Comparison of ENCODE assay signal across 1 cellular context in genomic region chr11:65418681-65419459, GRCh38.
A peak's percentile ranks its signal among the peaks of the same experiment; 100 is the strongest.
TF ChIP-seq lines count a peak whose summit lies in the region.

No MANE protein-coding gene starts in this region.

TF ChIP-seq in HepG2, 621 proteins besides CTCF, POLR2A, EP300 and RAD21 (continued from another document and continues in another):
- TF ChIP-seq, protein P1, sequence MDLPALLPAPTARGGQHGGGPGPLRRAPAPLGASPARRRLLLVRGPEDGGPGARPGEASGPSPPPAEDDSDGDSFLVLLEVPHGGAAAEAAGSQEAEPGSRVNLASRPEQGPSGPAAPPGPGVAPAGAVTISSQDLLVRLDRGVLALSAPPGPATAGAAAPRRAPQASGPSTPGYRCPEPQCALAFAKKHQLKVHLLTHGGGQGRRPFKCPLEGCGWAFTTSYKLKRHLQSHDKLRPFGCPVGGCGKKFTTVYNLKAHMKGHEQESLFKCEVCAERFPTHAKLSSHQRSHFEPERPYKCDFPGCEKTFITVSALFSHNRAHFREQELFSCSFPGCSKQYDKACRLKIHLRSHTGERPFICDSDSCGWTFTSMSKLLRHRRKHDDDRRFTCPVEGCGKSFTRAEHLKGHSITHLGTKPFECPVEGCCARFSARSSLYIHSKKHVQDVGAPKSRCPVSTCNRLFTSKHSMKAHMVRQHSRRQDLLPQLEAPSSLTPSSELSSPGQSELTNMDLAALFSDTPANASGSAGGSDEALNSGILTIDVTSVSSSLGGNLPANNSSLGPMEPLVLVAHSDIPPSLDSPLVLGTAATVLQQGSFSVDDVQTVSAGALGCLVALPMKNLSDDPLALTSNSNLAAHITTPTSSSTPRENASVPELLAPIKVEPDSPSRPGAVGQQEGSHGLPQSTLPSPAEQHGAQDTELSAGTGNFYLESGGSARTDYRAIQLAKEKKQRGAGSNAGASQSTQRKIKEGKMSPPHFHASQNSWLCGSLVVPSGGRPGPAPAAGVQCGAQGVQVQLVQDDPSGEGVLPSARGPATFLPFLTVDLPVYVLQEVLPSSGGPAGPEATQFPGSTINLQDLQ (CRISPR knock-in tag; IDR thresholded peaks at IDR 0.05), result peak; percentile 59; the same call in 1 of the 2 replicates
- peak; percentile 91 for TF ChIP-seq IRF9 (CRISPR knock-in tag; IDR thresholded peaks at IDR 0.05; ENCODE audit: borderline replicate concordance)
- TF ChIP-seq ZBTB1 (CRISPR knock-in tag; IDR thresholded peaks at IDR 0.05; ENCODE audit: borderline replicate concordance), result no peak
- no peak for TF ChIP-seq RARG (CRISPR knock-in tag; IDR thresholded peaks at IDR 0.05; ENCODE audit: low read depth)
- peak; percentile 46 for TF ChIP-seq FOXA1 (IDR thresholded peaks at IDR 0.05)
- peak; percentile 87 for TF ChIP-seq FOXA1 (CRISPR knock-in tag; IDR thresholded peaks at IDR 0.05)
- peak; percentile 97 for TF ChIP-seq SAP130 (CRISPR knock-in tag; IDR thresholded peaks at IDR 0.05; ENCODE audit: low read depth)
- TF ChIP-seq ZNF670 (CRISPR knock-in tag; IDR thresholded peaks at IDR 0.05; ENCODE audit: borderline replicate concordance), result peak; percentile 96
- TF ChIP-seq MIXL1 (CRISPR knock-in tag; IDR thresholded peaks at IDR 0.05), result peak; percentile 82
- no peak for TF ChIP-seq ZNF20 (CRISPR knock-in tag; IDR thresholded peaks at IDR 0.05)
- no peak for TF ChIP-seq ZFP62 (CRISPR knock-in tag; IDR thresholded peaks at IDR 0.05)
- TF ChIP-seq SOX6 (IDR thresholded peaks at IDR 0.05), result no peak
- TF ChIP-seq SOX6 (CRISPR knock-in tag; IDR thresholded peaks at IDR 0.05), result peak; percentile 98
- peak; percentile 88 for TF ChIP-seq SALL2 (CRISPR knock-in tag; IDR thresholded peaks at IDR 0.05)
- 0 out of 2 replicates have a peak, but pooled peaks have one; percentile 25 for TF ChIP-seq KIAA2018 (CRISPR knock-in tag; IDR thresholded peaks at IDR 0.05; ENCODE audit: borderline replicate concordance)
- TF ChIP-seq ZNF816 (CRISPR knock-in tag; IDR thresholded peaks at IDR 0.05; ENCODE audit: borderline replicate concordance), result peak; percentile 13
- peak; percentile 83; the same call in 1 of the 2 replicates for TF ChIP-seq ZNF749 (CRISPR knock-in tag; IDR thresholded peaks at IDR 0.05; ENCODE audit: borderline replicate concordance)
- no peak for TF ChIP-seq STAT5B (CRISPR knock-in tag; IDR thresholded peaks at IDR 0.05)
- TF ChIP-seq ZNF30 (CRISPR knock-in tag; IDR thresholded peaks at IDR 0.05), result no peak
- TF ChIP-seq KDM4B (CRISPR knock-in tag; IDR thresholded peaks at IDR 0.05), result peak; percentile 82; the same call in 1 of the 2 replicates
- TF ChIP-seq PAWR (CRISPR knock-in tag; IDR thresholded peaks at IDR 0.05; ENCODE audit: borderline replicate concordance), result no peak
- peak; percentile 89; the same call in 1 of the 2 replicates for TF ChIP-seq ZNF703 (CRISPR knock-in tag; IDR thresholded peaks at IDR 0.05; ENCODE audit: borderline replicate concordance)
- peak; percentile 67; the same call in 1 of the 2 replicates for TF ChIP-seq ZNF607 (CRISPR knock-in tag; IDR thresholded peaks at IDR 0.05; ENCODE audit: borderline replicate concordance)
- TF ChIP-seq, protein P2, sequence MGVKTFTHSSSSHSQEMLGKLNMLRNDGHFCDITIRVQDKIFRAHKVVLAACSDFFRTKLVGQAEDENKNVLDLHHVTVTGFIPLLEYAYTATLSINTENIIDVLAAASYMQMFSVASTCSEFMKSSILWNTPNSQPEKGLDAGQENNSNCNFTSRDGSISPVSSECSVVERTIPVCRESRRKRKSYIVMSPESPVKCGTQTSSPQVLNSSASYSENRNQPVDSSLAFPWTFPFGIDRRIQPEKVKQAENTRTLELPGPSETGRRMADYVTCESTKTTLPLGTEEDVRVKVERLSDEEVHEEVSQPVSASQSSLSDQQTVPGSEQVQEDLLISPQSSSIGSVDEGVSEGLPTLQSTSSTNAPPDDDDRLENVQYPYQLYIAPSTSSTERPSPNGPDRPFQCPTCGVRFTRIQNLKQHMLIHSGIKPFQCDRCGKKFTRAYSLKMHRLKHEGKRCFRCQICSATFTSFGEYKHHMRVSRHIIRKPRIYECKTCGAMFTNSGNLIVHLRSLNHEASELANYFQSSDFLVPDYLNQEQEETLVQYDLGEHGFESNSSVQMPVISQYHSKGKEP (CRISPR knock-in tag; IDR thresholded peaks at IDR 0.05), result peak; percentile 51; the same call in 1 of the 2 replicates
- TF ChIP-seq FOXP1 (IDR thresholded peaks at IDR 0.05), result peak; percentile 63
- peak; percentile 96 for TF ChIP-seq FOXP1 (CRISPR knock-in tag; IDR thresholded peaks at IDR 0.05)
- peak; percentile 4; the same call in 1 of the 2 replicates for TF ChIP-seq HBP1 (CRISPR knock-in tag; IDR thresholded peaks at IDR 0.05; ENCODE audit: low read depth)
- TF ChIP-seq CEBPG (CRISPR knock-in tag; IDR thresholded peaks at IDR 0.05), result peak; percentile 43
- no peak for TF ChIP-seq ZNF776 (CRISPR knock-in tag; IDR thresholded peaks at IDR 0.05)
- peak; percentile 49; the same call in 1 of the 2 replicates for TF ChIP-seq YEATS2 (CRISPR knock-in tag; IDR thresholded peaks at IDR 0.05; ENCODE audit: borderline replicate concordance)
- TF ChIP-seq ZNF782 (CRISPR knock-in tag; IDR thresholded peaks at IDR 0.05; ENCODE audit: borderline replicate concordance), result no peak
- TF ChIP-seq HNF4G (IDR thresholded peaks at IDR 0.05; ENCODE audit: borderline replicate concordance, low read depth, low read length), result peak; percentile 50; the same call in 1 of the 2 replicates
- TF ChIP-seq HNF4G (CRISPR knock-in tag; IDR thresholded peaks at IDR 0.05; ENCODE audit: borderline replicate concordance, low read depth), result peak; percentile 31; the same call in 1 of the 2 replicates
- TF ChIP-seq GPN1 (CRISPR knock-in tag; IDR thresholded peaks at IDR 0.05; ENCODE audit: borderline replicate concordance), result no peak
- TF ChIP-seq SMAD1 (CRISPR knock-in tag; IDR thresholded peaks at IDR 0.05; ENCODE audit: borderline replicate concordance, low read depth), result no peak
- peak; percentile 69 for TF ChIP-seq ZNF772 (CRISPR knock-in tag; IDR thresholded peaks at IDR 0.05)
- TF ChIP-seq NCOA2 (CRISPR knock-in tag; IDR thresholded peaks at IDR 0.05), result peak; percentile 93
- no peak for TF ChIP-seq NFRKB (IDR thresholded peaks at IDR 0.05)
- TF ChIP-seq REPIN1 (CRISPR knock-in tag; IDR thresholded peaks at IDR 0.05; ENCODE audit: borderline replicate concordance, low read depth), result peak; percentile 80; the same call in 1 of the 2 replicates
- 0 out of 2 replicates have a peak, but pooled peaks have one; percentile 78 for TF ChIP-seq ZNF224 (CRISPR knock-in tag; IDR thresholded peaks at IDR 0.05)
- peak; percentile 74 for TF ChIP-seq ZNF296 (CRISPR knock-in tag; conservative IDR thresholded peaks at IDR 0.05)
- TF ChIP-seq ADNP (CRISPR knock-in tag; IDR thresholded peaks at IDR 0.05), result no peak
- peak; percentile 85 for TF ChIP-seq KDM6A (CRISPR knock-in tag; IDR thresholded peaks at IDR 0.05; ENCODE audit: low read depth)
- TF ChIP-seq ZNF660 (CRISPR knock-in tag; IDR thresholded peaks at IDR 0.05; ENCODE audit: borderline replicate concordance, low read depth), result no peak
- TF ChIP-seq GLI4 (CRISPR knock-in tag; IDR thresholded peaks at IDR 0.05; ENCODE audit: borderline replicate concordance), result peak; percentile 74; the same call in 1 of the 2 replicates
- peak; percentile 23 for TF ChIP-seq HNRNPH1 (optimal IDR thresholded peaks at IDR 0.05; ENCODE audit: low read depth, low read length)
- TF ChIP-seq CENPX (CRISPR knock-in tag; IDR thresholded peaks at IDR 0.05), result no peak
- TF ChIP-seq NFE2L1 (CRISPR knock-in tag; IDR thresholded peaks at IDR 0.05; ENCODE audit: borderline replicate concordance), result peak; percentile 100
- peak; percentile 81; the same call in 1 of the 2 replicates for TF ChIP-seq ZNF564 (CRISPR knock-in tag; IDR thresholded peaks at IDR 0.05)
- peak; percentile 77 for TF ChIP-seq ASH2L (IDR thresholded peaks at IDR 0.05; ENCODE audit: insufficient read length, low read depth, low read length)
- no peak; the same call in 1 of the 2 replicates for TF ChIP-seq ATF7-NPFF (CRISPR knock-in tag; IDR thresholded peaks at IDR 0.05; ENCODE audit: low read depth)
- TF ChIP-seq ZNF530 (CRISPR knock-in tag; IDR thresholded peaks at IDR 0.05; ENCODE audit: low read depth), result peak; percentile 70; the same call in 1 of the 2 replicates
- TF ChIP-seq, protein P3, sequence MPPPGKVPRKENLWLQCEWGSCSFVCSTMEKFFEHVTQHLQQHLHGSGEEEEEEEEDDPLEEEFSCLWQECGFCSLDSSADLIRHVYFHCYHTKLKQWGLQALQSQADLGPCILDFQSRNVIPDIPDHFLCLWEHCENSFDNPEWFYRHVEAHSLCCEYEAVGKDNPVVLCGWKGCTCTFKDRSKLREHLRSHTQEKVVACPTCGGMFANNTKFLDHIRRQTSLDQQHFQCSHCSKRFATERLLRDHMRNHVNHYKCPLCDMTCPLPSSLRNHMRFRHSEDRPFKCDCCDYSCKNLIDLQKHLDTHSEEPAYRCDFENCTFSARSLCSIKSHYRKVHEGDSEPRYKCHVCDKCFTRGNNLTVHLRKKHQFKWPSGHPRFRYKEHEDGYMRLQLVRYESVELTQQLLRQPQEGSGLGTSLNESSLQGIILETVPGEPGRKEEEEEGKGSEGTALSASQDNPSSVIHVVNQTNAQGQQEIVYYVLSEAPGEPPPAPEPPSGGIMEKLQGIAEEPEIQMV (CRISPR knock-in tag; IDR thresholded peaks at IDR 0.05; ENCODE audit: low read depth), result peak; percentile 7
- no peak for TF ChIP-seq EEA1 (CRISPR knock-in tag; IDR thresholded peaks at IDR 0.05; ENCODE audit: borderline replicate concordance)
- TF ChIP-seq HDAC1 (CRISPR knock-in tag; IDR thresholded peaks at IDR 0.05), result peak; percentile 99
- peak; percentile 99 for TF ChIP-seq ARNTL (CRISPR knock-in tag; IDR thresholded peaks at IDR 0.05)
- TF ChIP-seq ZSCAN12 (CRISPR knock-in tag; IDR thresholded peaks at IDR 0.05), result 0 out of 2 replicates have a peak, but pooled peaks have one; percentile 86
- peak; percentile 51 for TF ChIP-seq CCDC6 (CRISPR knock-in tag; IDR thresholded peaks at IDR 0.05)
- no peak for TF ChIP-seq ZEB1 (IDR thresholded peaks at IDR 0.05; ENCODE audit: insufficient replicate concordance, low read depth)
